Comparison of ENCODE assay signal across 8 cellular contexts in genomic region chr13:60627071-60627686, GRCh38.
DNase-seq lines count a peak whose midpoint lies in the region; ATAC-seq and TF ChIP-seq lines count a peak whose summit lies in the region.

No MANE protein-coding gene starts in this region.

- intact Hi-C loops in Caco-2 (cut with micrococcal nuclease; ENCODE audit: unreplicated experiment) (loop anchor here (1.0 kb wide), 4 partner anchors 628 to 1327 kb away; no protein-coding TSS in a partner anchor), aorta (cut with DNase I) (loop anchor here in 1 of 2 donors (10.0 kb wide), 1 partner anchor 788 kb away; the partner anchor contains the start of gene PCDH20)

- H3K4me3 ChIP-seq in Caco-2 (ENCODE audit: low read depth, low read length) (no peak overlapping the region), osteoblast (ENCODE audit: insufficient read depth, low read length) (no peak overlapping the region), aorta (ENCODE audit: low read length in 2 of 2) (no peak overlapping the region)
- H3K4me3 ChIP-seq in CD8-positive, alpha-beta memory T cell (ENCODE audit: low read length) = no peak overlapping the region

- H3K9me3 Mint-ChIP-seq in Caco-2 (ENCODE audit: unreplicated experiment) = no peaks in the 10 kb centered on the region
- peaks cover 0 to 2% (median 1%) of the 10 kb centered on the region in 5 donors for H3K9me3 Mint-ChIP-seq in CD8-positive, alpha-beta memory T cell

- no peaks in the 10 kb centered on the region for H3K4me1 ChIP-seq in Caco-2
- H3K4me1 ChIP-seq in osteoblast (ENCODE audit: insufficient read depth, low read length) = no peaks in the 10 kb centered on the region
- no peaks in the 10 kb centered on the region for H3K4me1 ChIP-seq in CD8-positive, alpha-beta memory T cell (ENCODE audit: insufficient read depth, low read length)
- no peaks in the 10 kb centered on the region for H3K4me1 ChIP-seq in aorta (ENCODE audit: control insufficient read depth in 1 of 2, insufficient read depth in 2 of 2, low read length in 2 of 2)

- no peaks in the 10 kb centered on the region for H3K79me2 ChIP-seq in osteoblast (ENCODE audit: insufficient read depth, low read length)

- no peaks in the 10 kb centered on the region for H3K36me3 Mint-ChIP-seq in Caco-2 (ENCODE audit: insufficient read depth, unreplicated experiment)
- H3K36me3 Mint-ChIP-seq in CD8-positive, alpha-beta memory T cell = no peaks in the 10 kb centered on the region

- H3K27me3 ChIP-seq in Caco-2 (replicated peaks; ENCODE audit: control insufficient read depth, insufficient read depth, low read length) = no peaks in the 10 kb centered on the region; the same call in 1 of the 2 replicates
- peaks cover 3% of the 10 kb centered on the region for H3K27me3 ChIP-seq in osteoblast (ENCODE audit: insufficient read depth, low read length)
- H3K27me3 ChIP-seq in CD8-positive, alpha-beta memory T cell (ENCODE audit: insufficient read depth, low read length, poor library complexity, severe bottlenecking) = no peaks in the 10 kb centered on the region
- H3K27me3 ChIP-seq in aorta (ENCODE audit: control insufficient read depth in 1 of 2, insufficient read depth in 2 of 2, low read length in 1 of 2) = no peaks in the 10 kb centered on the region

- peaks cover 27% of the 10 kb centered on the region for H3K27me3 Mint-ChIP-seq in Caco-2 (ENCODE audit: insufficient read depth, unreplicated experiment)
- H3K27me3 Mint-ChIP-seq in CD8-positive, alpha-beta memory T cell = peaks cover 4 to 17% of the 10 kb centered on the region in 2 donors

- ATAC-seq in GM18867 (IDR thresholded peaks at IDR 0.05; ENCODE audit: unreplicated experiment) (peak; percentile 93), HG03342 (IDR thresholded peaks at IDR 0.05; ENCODE audit: unreplicated experiment) (peak; percentile 95), aorta (ENCODE audit: low FRiP score) (no peak)

- no peak overlapping the region for H3K4me2 ChIP-seq in osteoblast (ENCODE audit: insufficient read depth, low read length)

- H3K27ac ChIP-seq in osteoblast (ENCODE audit: low read depth, low read length) (no peak overlapping the region), aorta (ENCODE audit: low read depth in 1 of 2, low read length in 2 of 2) (no peak overlapping the region)
- no peak overlapping the region for H3K27ac ChIP-seq in CD8-positive, alpha-beta memory T cell (ENCODE audit: low read depth, low read length)

- H3K36me3 ChIP-seq in Caco-2 (ENCODE audit: control insufficient read depth, insufficient read depth, low read length) (no peaks in the 10 kb centered on the region), osteoblast (ENCODE audit: insufficient read depth, low read length) (no peaks in the 10 kb centered on the region), aorta (ENCODE audit: control insufficient read depth in 1 of 2, insufficient read depth in 2 of 2, low read length in 1 of 2) (no peaks in the 10 kb centered on the region)
- H3K36me3 ChIP-seq in CD8-positive, alpha-beta memory T cell (ENCODE audit: insufficient read depth, low read length) = no peaks in the 10 kb centered on the region

- no peak overlapping the region for H3K4me3 Mint-ChIP-seq in Caco-2 (ENCODE audit: unreplicated experiment)
- no peak overlapping the region for H3K4me3 Mint-ChIP-seq in CD8-positive, alpha-beta memory T cell

- DNase-seq in Caco-2 (peak; percentile 44 to 71), NCI-H82 treated with DMSO at 0.1 percent for 48 hours (lab: John Stamatoyannopoulos, UW; ENCODE audit: unreplicated experiment) (peak; percentile 76), epidermal melanocyte (ENCODE audit: insufficient read length, low spot score) (peak; percentile 30), osteoblast (ENCODE audit: insufficient read length, low spot score, missing footprints) (peak; percentile 58), aorta (no peak)
- DNase-seq in CD8-positive, alpha-beta memory T cell = no peak

- no peaks in the 10 kb centered on the region for H4K20me1 ChIP-seq in osteoblast (ENCODE audit: insufficient read depth, low read length)

- WGBS in aorta, 2 donors = 45 to 48% methylated on average over 8 of the region's 8 CpGs

- peak; percentile 78 to 81 for TF ChIP-seq CTCF in Caco-2 (IDR thresholded peaks at IDR 0.05; ENCODE audit: insufficient read depth in 1 of 2, low read depth in 1 of 2, low read length in 1 of 2, severe bottlenecking in 1 of 2, unreplicated experiment in 1 of 2)
- TF ChIP-seq CTCF in osteoblast (IDR thresholded peaks at IDR 0.05; ENCODE audit: extremely low read depth, low read depth, low read length) = peak; percentile 74

- no TSS peak for BruUV-seq in Caco-2 (replicated peaks; lab: Mats Ljungman, UMichigan)

- POLR2A ChIA-PET in Caco-2 (lab: Charles Lee) = no interaction called here
- POLR2A ChIA-PET in CD8-positive, alpha-beta memory T cell (lab: Charles Lee) = no interaction called here

- no peaks in the 10 kb centered on the region for H3K4me1 Mint-ChIP-seq in Caco-2 (ENCODE audit: low read depth, unreplicated experiment)
- no peaks in the 10 kb centered on the region for H3K4me1 Mint-ChIP-seq in CD8-positive, alpha-beta memory T cell

- H3K27ac Mint-ChIP-seq in Caco-2 (ENCODE audit: unreplicated experiment) = no peak overlapping the region
- no peak overlapping the region for H3K27ac Mint-ChIP-seq in CD8-positive, alpha-beta memory T cell

- H2AFZ ChIP-seq in osteoblast (ENCODE audit: low read length) = no peak overlapping the region

- H3K9me3 ChIP-seq in Caco-2 (no peaks in the 10 kb centered on the region), osteoblast (ENCODE audit: low read depth, low read length) (no peaks in the 10 kb centered on the region), aorta (ENCODE audit: control insufficient read depth, low read length) (no peaks in the 10 kb centered on the region)
- H3K9me3 ChIP-seq in CD8-positive, alpha-beta memory T cell (ENCODE audit: low read length) = no peaks in the 10 kb centered on the region

- CTCF ChIA-PET in Caco-2 (lab: Charles Lee) = interaction anchor here (0.8 to 1.4 kb wide), 2 partner anchors 67 to 628 kb away, joined by 3 read pairs; no protein-coding TSS in a partner anchor
- CTCF ChIA-PET in CD8-positive, alpha-beta memory T cell (lab: Charles Lee) = no interaction called here

Comparison
In these comparisons a context has a peak if more than half of its experiments do, and no peak if none do; other contexts are left out.
1. DNase-seq: peak in Caco-2 (2 of 2), NCI-H82 treated with DMSO at 0.1 percent for 48 hours (single experiment), epidermal melanocyte (single experiment) and osteoblast (single experiment); none in CD8-positive, alpha-beta memory T cell (0 of 5) and aorta (0 of 2).